Comparison of ENCODE assay signal across 34 cellular contexts in the genomic region with DNA sequence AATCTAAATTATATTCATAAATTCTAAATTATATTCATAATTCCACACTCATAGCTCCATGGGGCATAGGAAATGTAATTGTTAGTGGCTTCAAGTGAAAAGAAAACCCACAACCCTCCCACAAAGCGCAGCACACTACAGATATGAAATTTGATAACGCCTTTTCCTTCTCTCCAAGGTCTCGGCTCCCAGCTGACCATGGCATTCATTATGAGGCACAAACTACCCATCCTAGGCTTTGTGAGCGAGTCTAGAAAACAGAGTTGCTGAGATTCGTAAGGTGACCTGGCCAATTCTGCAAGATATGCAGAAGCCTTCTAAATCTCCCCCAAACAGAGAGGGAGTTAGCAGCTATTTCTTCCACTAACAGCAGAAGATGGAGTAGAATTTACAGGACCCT. TPM values are rescaled to one million over a fixed set of nuclear protein-coding genes. Genes with fewer than 3 reads are reported as not detected.
"Had no signal": no experiment of that assay in that cellular context is flagged by ENCODE, and none has a peak within 500 bp of the region (broad histone marks: within the 10 kb centered on the region; RNA-seq: fewer than 3 reads in every experiment).

No MANE protein-coding gene starts in this region.

- H3K4me1 Mint-ChIP-seq: activated naive CD8-positive, alpha-beta T cell treated with anti-CD3 and anti-CD28 coated beads for 36 hours had no signal

- H3K9me3 ChIP-seq: adrenal gland, body of pancreas, breast epithelium, esophagus muscularis mucosa, gastrocnemius medialis, heart left ventricle had no signal

- H3K4me3 ChIP-seq: adrenal gland, body of pancreas, breast epithelium, cardiac muscle cell, coronary artery, dorsolateral prefrontal cortex, esophagus muscularis mucosa, gastrocnemius medialis, heart left ventricle had no signal

- H3K4me3 Mint-ChIP-seq: activated CD4-positive, alpha-beta memory T cell treated with anti-CD3 and anti-CD28 coated beads for 36 hours; activated CD4-positive, alpha-beta T cell treated with anti-CD3 and anti-CD28 coated beads for 36 hours; activated CD4-positive, alpha-beta T cell treated with anti-CD3 and anti-CD28 coated beads, Interleukin-2, amount 10 ng/mL, durations not matched to agents 24 days and 14 days; activated CD8-positive, alpha-beta memory T cell treated with anti-CD3 and anti-CD28 coated beads, Interleukin-2, amount 10 ng/mL, durations not matched to agents 7 days and 5 days; activated CD8-positive, alpha-beta T cell treated with anti-CD3 and anti-CD28 coated beads, Interleukin-2, amount 10 ng/mL, durations not matched to agents 7 days and 5 days; activated naive CD4-positive, alpha-beta T cell treated with anti-CD3 and anti-CD28 coated beads for 36 hours; activated naive CD4-positive, alpha-beta T cell treated with anti-CD3 and anti-CD28 coated beads, Interleukin-2, amount 50 U/mL, for 24 hours; activated naive CD8-positive, alpha-beta T cell treated with anti-CD3 and anti-CD28 coated beads for 36 hours; activated naive CD8-positive, alpha-beta T cell treated with anti-CD3 and anti-CD28 coated beads, Interleukin-2, amount 50 U/mL, for 24 hours; activated T-helper 1 cell treated with anti-CD3 and anti-CD28 coated beads, Interleukin-12 subunit alpha, Interleukin-12 subunit beta, Interleukin-2, Interleukin-4 antibody, amounts not matched to agents 30 ng/mL and 10 ng/mL and 1 ng/mL, durations not matched to agents 14 hours and 24 hours and 36 hours; central memory CD8-positive, alpha-beta T cell; dendritic cell treated with granulocyte-macrophage colony-stimulating factor and Interleukin-4, amounts not matched to agents 40 ng/mL and 50 ng/mL, for 4 days; effector memory CD8-positive, alpha-beta T cell had no signal

- H3K27ac ChIP-seq: adrenal gland, body of pancreas, breast epithelium, cardiac muscle cell, coronary artery, dorsolateral prefrontal cortex, esophagus muscularis mucosa, foreskin keratinocyte, gastrocnemius medialis, heart left ventricle had no signal

- DNase-seq: activated CD4-positive, alpha-beta memory T cell treated with anti-CD3 and anti-CD28 coated beads for 36 hours; activated CD4-positive, alpha-beta T cell treated with anti-CD3 and anti-CD28 coated beads for 36 hours; activated CD4-positive, alpha-beta T cell treated with anti-CD3 and anti-CD28 coated beads, Interleukin-2, amount 10 ng/mL, durations not matched to agents 24 days and 14 days; activated CD4-positive, CD25-positive, alpha-beta regulatory T cell; activated CD8-positive, alpha-beta memory T cell treated with anti-CD3 and anti-CD28 coated beads, Interleukin-2, amount 10 ng/mL, durations not matched to agents 7 days and 5 days; activated CD8-positive, alpha-beta memory T cell treated with anti-CD3 and anti-CD28 coated beads, Interleukin-2, amount 50 U/mL, for 4 hours; activated CD8-positive, alpha-beta T cell treated with anti-CD3 and anti-CD28 coated beads, Interleukin-2, amount 10 ng/mL, durations not matched to agents 7 days and 5 days; activated effector memory CD4-positive, alpha-beta T cell treated with anti-CD3 and anti-CD28 coated beads, Interleukin-2, amount 50 U/mL, for 16 hours; activated naive CD4-positive, alpha-beta T cell treated with anti-CD3 and anti-CD28 coated beads for 36 hours; activated naive CD8-positive, alpha-beta T cell treated with anti-CD3 and anti-CD28 coated beads for 36 hours; activated naive CD8-positive, alpha-beta T cell treated with anti-CD3 and anti-CD28 coated beads, Interleukin-2, amount 50 U/mL, for 24 hours; activated T-cell treated with anti-CD3 and anti-CD28 coated beads, Interleukin-2, amount 50 U/mL, for 1 hour; activated T-cell treated with anti-CD3 and anti-CD28 coated beads, Interleukin-2, amount 50 U/mL, for 48 hours; adrenal gland; amygdala; body of pancreas; effector memory CD8-positive, alpha-beta T cell; erythroblast; foreskin keratinocyte; gastrocnemius medialis; glutamatergic neuron; T-helper 2 cell had no signal

- H3K27ac Mint-ChIP-seq: activated CD4-positive, alpha-beta memory T cell treated with anti-CD3 and anti-CD28 coated beads for 36 hours; activated CD4-positive, alpha-beta T cell treated with anti-CD3 and anti-CD28 coated beads for 36 hours; activated CD4-positive, alpha-beta T cell treated with anti-CD3 and anti-CD28 coated beads, Interleukin-2, amount 10 ng/mL, durations not matched to agents 24 days and 14 days; activated CD8-positive, alpha-beta memory T cell treated with anti-CD3 and anti-CD28 coated beads, Interleukin-2, amount 10 ng/mL, durations not matched to agents 7 days and 5 days; activated CD8-positive, alpha-beta T cell treated with anti-CD3 and anti-CD28 coated beads, Interleukin-2, amount 10 ng/mL, durations not matched to agents 7 days and 5 days; activated naive CD4-positive, alpha-beta T cell treated with anti-CD3 and anti-CD28 coated beads for 36 hours; activated naive CD4-positive, alpha-beta T cell treated with anti-CD3 and anti-CD28 coated beads, Interleukin-2, amount 50 U/mL, for 24 hours; activated naive CD8-positive, alpha-beta T cell treated with anti-CD3 and anti-CD28 coated beads for 36 hours; activated naive CD8-positive, alpha-beta T cell treated with anti-CD3 and anti-CD28 coated beads, Interleukin-2, amount 50 U/mL, for 24 hours; activated T-helper 1 cell treated with anti-CD3 and anti-CD28 coated beads, Interleukin-12 subunit alpha, Interleukin-12 subunit beta, Interleukin-2, Interleukin-4 antibody, amounts not matched to agents 30 ng/mL and 10 ng/mL and 1 ng/mL, durations not matched to agents 14 hours and 24 hours and 36 hours; activated T-helper 2 cell treated with anti-CD3 and anti-CD28 coated beads, Interferon-gamma antibody, Interleukin-2, Interleukin-4, amounts not matched to agents 10 μg/mL and 5 μg/mL and 100 μg/mL, durations not matched to agents 14 hours and 24 hours and 36 hours; dendritic cell treated with granulocyte-macrophage colony-stimulating factor and Interleukin-4, amounts not matched to agents 40 ng/mL and 50 ng/mL, for 4 days; effector memory CD8-positive, alpha-beta T cell had no signal

- H3K36me3 ChIP-seq: adrenal gland, breast epithelium, cardiac muscle cell, esophagus muscularis mucosa, gastrocnemius medialis, heart left ventricle had no signal

- ATAC-seq: activated CD4-positive, alpha-beta T cell treated with anti-CD3 and anti-CD28 coated beads for 36 hours; activated CD8-positive, alpha-beta memory T cell treated with anti-CD3 and anti-CD28 coated beads, Interleukin-2, amount 10 ng/mL, durations not matched to agents 7 days and 5 days; activated CD8-positive, alpha-beta T cell treated with anti-CD3 and anti-CD28 coated beads, Interleukin-2, amount 10 ng/mL, durations not matched to agents 7 days and 5 days; activated naive CD8-positive, alpha-beta T cell treated with anti-CD3 and anti-CD28 coated beads, Interleukin-2, amount 50 U/mL, for 24 hours; body of pancreas; effector memory CD8-positive, alpha-beta T cell; foreskin keratinocyte; gastrocnemius medialis; heart left ventricle had no signal

- H3K4me1 ChIP-seq: foreskin keratinocyte had no signal

- H3K36me3 Mint-ChIP-seq: activated CD4-positive, alpha-beta memory T cell treated with anti-CD3 and anti-CD28 coated beads for 36 hours; activated CD8-positive, alpha-beta memory T cell treated with anti-CD3 and anti-CD28 coated beads, Interleukin-2, amount 10 ng/mL, durations not matched to agents 7 days and 5 days; activated naive CD4-positive, alpha-beta T cell treated with anti-CD3 and anti-CD28 coated beads, Interleukin-2, amount 50 U/mL, for 24 hours; activated naive CD8-positive, alpha-beta T cell treated with anti-CD3 and anti-CD28 coated beads for 36 hours had no signal

- H3K9me3 Mint-ChIP-seq: activated CD4-positive, alpha-beta memory T cell treated with anti-CD3 and anti-CD28 coated beads for 36 hours; activated CD4-positive, alpha-beta T cell treated with anti-CD3 and anti-CD28 coated beads, Interleukin-2, amount 10 ng/mL, durations not matched to agents 24 days and 14 days; activated naive CD4-positive, alpha-beta T cell treated with anti-CD3 and anti-CD28 coated beads for 36 hours; activated naive CD4-positive, alpha-beta T cell treated with anti-CD3 and anti-CD28 coated beads, Interleukin-2, amount 50 U/mL, for 24 hours; activated naive CD8-positive, alpha-beta T cell treated with anti-CD3 and anti-CD28 coated beads for 36 hours; activated naive CD8-positive, alpha-beta T cell treated with anti-CD3 and anti-CD28 coated beads, Interleukin-2, amount 50 U/mL, for 24 hours; activated T-helper 1 cell treated with anti-CD3 and anti-CD28 coated beads, Interleukin-12 subunit alpha, Interleukin-12 subunit beta, Interleukin-2, Interleukin-4 antibody, amounts not matched to agents 30 ng/mL and 10 ng/mL and 1 ng/mL, durations not matched to agents 14 hours and 24 hours and 36 hours; activated T-helper 2 cell treated with anti-CD3 and anti-CD28 coated beads, Interferon-gamma antibody, Interleukin-2, Interleukin-4, amounts not matched to agents 10 μg/mL and 5 μg/mL and 100 μg/mL, durations not matched to agents 14 hours and 24 hours and 36 hours; central memory CD8-positive, alpha-beta T cell; dendritic cell treated with granulocyte-macrophage colony-stimulating factor and Interleukin-4, amounts not matched to agents 40 ng/mL and 50 ng/mL, for 4 days; effector memory CD8-positive, alpha-beta T cell had no signal

RNA-seq across cellular contexts. Expression of gene NPPC, which starts 5.4 kb away (rescaled TPM):
- total RNA-seq: activated CD8-positive, alpha-beta memory T cell treated with anti-CD3 and anti-CD28 coated beads, Interleukin-2, amount 10 ng/mL, durations not matched to agents 7 days and 5 days; cardiac muscle cell; foreskin keratinocyte; gastrocnemius medialis; T-helper 1 cell treated with Interleukin-12 subunit alpha and Interleukin-12 subunit beta and Interleukin-4 antibody, amounts not matched to agents 30 ng/mL and 1 ng/mL, for 36 hours had no signal
- polyA plus RNA-seq: foreskin keratinocyte had no signal
